In genomic region chr5:139854029-139854605, GRCh38 we compare ENCODE assay signal across 22 cellular contexts. TPM values are rescaled to one million over a fixed set of nuclear protein-coding genes. Genes with fewer than 3 reads are reported as not detected.
"Had no signal": no experiment of that assay in that cellular context is flagged by ENCODE, and none has a peak within 500 bp of the region (broad histone marks: within the 10 kb centered on the region; RNA-seq: fewer than 3 reads in every experiment).

No MANE protein-coding gene starts in this region.

- DNase-seq: cerebellar nuclear complex; colonic mucosa; dermis blood vessel endothelial cell; esophagus squamous epithelium; foreskin fibroblast; glutamatergic neuron; immature natural killer cell; left cardiac atrium; mesendoderm; naive B cell; right cardiac atrium; stimulated activated CD4-positive, alpha-beta T cell treated with anti-CD3 and anti-CD28 coated beads, Interleukin-4, amount 100 ng/mL, for 1 hour; stimulated activated naive B cell treated with anti-CD40 and anti-IgM and Interleukin-4, amounts not matched to agents 10 μg/mL and 1 μg/mL and 100 μg/mL, for 72 hours; stimulated activated naive CD8-positive, alpha-beta T cell treated with anti-CD3 and anti-CD28 coated beads, Interleukin-15, amount 100 ng/mL, for 72 hours; testis had no signal

- H3K27me3 ChIP-seq: colonic mucosa, esophagus squamous epithelium, gastroesophageal sphincter, testis, tibial nerve had no signal

- H3K36me3 ChIP-seq: colonic mucosa, esophagus squamous epithelium had no signal

- FAIRE-seq: keratinocyte had no signal

- H3K27ac ChIP-seq: colonic mucosa, esophagus squamous epithelium, gastroesophageal sphincter, testis, tibial nerve had no signal

- H3K9me3 ChIP-seq: colonic mucosa, esophagus squamous epithelium, gastroesophageal sphincter, testis, tibial nerve had no signal

- ATAC-seq: gastroesophageal sphincter; left cardiac atrium; right cardiac atrium; stimulated activated naive B cell treated with anti-CD40 and anti-IgM and Interleukin-4, amounts not matched to agents 10 μg/mL and 1 μg/mL and 100 μg/mL, for 72 hours; stimulated activated naive CD8-positive, alpha-beta T cell treated with anti-CD3 and anti-CD28 coated beads, Interleukin-15, amount 100 ng/mL, for 72 hours had no signal

- H3K4me1 Mint-ChIP-seq: stimulated activated naive B cell treated with anti-CD40 and anti-IgM and Interleukin-4, amounts not matched to agents 10 μg/mL and 1 μg/mL and 100 μg/mL, for 72 hours had no signal

- H3K27ac Mint-ChIP-seq: immature natural killer cell; progenitor cell of endocrine pancreas; stimulated activated naive B cell treated with anti-CD40 and anti-IgM and Interleukin-4, amounts not matched to agents 10 μg/mL and 1 μg/mL and 100 μg/mL, for 72 hours; stimulated activated naive CD8-positive, alpha-beta T cell treated with anti-CD3 and anti-CD28 coated beads, Interleukin-15, amount 100 ng/mL, for 72 hours had no signal

- H3K4me3 Mint-ChIP-seq: immature natural killer cell; stimulated activated naive B cell treated with anti-CD40 and anti-IgM and Interleukin-4, amounts not matched to agents 10 μg/mL and 1 μg/mL and 100 μg/mL, for 72 hours; stimulated activated naive CD8-positive, alpha-beta T cell treated with anti-CD3 and anti-CD28 coated beads, Interleukin-15, amount 100 ng/mL, for 72 hours had no signal

- H3K4me3 ChIP-seq: colonic mucosa, esophagus squamous epithelium, gastroesophageal sphincter, smooth muscle cell, testis, tibial nerve had no signal

- H3K9me3 Mint-ChIP-seq: naive B cell; stimulated activated naive B cell treated with anti-CD40 and anti-IgM and Interleukin-4, amounts not matched to agents 10 μg/mL and 1 μg/mL and 100 μg/mL, for 72 hours; stimulated activated naive CD8-positive, alpha-beta T cell treated with anti-CD3 and anti-CD28 coated beads, Interleukin-15, amount 100 ng/mL, for 72 hours had no signal

- H3K27me3 Mint-ChIP-seq: stimulated activated naive B cell treated with anti-CD40 and anti-IgM and Interleukin-4, amounts not matched to agents 10 μg/mL and 1 μg/mL and 100 μg/mL, for 72 hours had no signal

- H3K4me1 ChIP-seq: colonic mucosa, gastroesophageal sphincter, testis, tibial nerve had no signal

- H3K36me3 Mint-ChIP-seq: immature natural killer cell; naive B cell; stimulated activated naive B cell treated with anti-CD40 and anti-IgM and Interleukin-4, amounts not matched to agents 10 μg/mL and 1 μg/mL and 100 μg/mL, for 72 hours had no signal

RNA-seq across cellular contexts. Expression of gene PSD2, which starts 58.5 kb away (rescaled TPM):
- total RNA-seq: epithelial cell of proximal tubule, esophagus squamous epithelium had no signal
- polyA plus RNA-seq: keratinocyte, liver had no signal
